Comparison of ENCODE assay signal across 21 cellular contexts in the genomic region with DNA sequence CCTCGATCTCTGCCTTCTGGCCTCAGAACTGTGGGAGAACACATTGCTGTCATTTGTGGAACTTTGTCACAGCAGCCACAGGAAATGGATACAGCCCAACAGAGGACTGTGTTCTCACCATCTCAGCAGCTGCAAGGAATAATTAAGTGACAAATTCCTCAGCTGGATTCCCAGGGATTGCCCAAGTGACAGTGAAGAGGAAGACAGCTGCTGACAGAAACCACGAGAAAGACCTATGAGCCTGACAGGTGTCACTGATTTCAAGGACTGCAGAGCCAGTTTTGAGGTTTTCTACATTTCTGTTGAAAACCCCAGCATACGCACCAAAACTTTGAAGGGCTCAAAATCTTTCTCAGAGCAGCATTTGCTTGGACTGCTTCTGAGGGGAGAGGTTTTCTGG.
"Had no signal": no experiment of that assay in that cellular context is flagged by ENCODE, and none has a peak within 500 bp of the region (broad histone marks: within the 10 kb centered on the region; RNA-seq: fewer than 3 reads in every experiment).

No MANE protein-coding gene starts in this region.

- ATAC-seq: activated T-cell treated with anti-CD3 and anti-CD28 coated beads, Interleukin-2, amount 50 U/mL, for 4 hours; left ventricle myocardium superior; naive thymus-derived CD4-positive, alpha-beta T cell; pancreas; sciatic nerve; stimulated activated memory B cell treated with anti-CD40 and anti-IgM and Interleukin-4, amounts not matched to agents 10 μg/mL and 1 μg/mL and 100 μg/mL, for 72 hours; T-cell had no signal

- H3K27me3 ChIP-seq: dorsolateral prefrontal cortex, pancreas, testis, upper lobe of left lung had no signal

- DNase-seq: activated CD4-positive, alpha-beta memory T cell treated with anti-CD3 and anti-CD28 coated beads, Interleukin-2, amount 10 ng/mL, durations not matched to agents 7 days and 5 days; activated CD4-positive, alpha-beta T cell treated with anti-CD3 and anti-CD28 coated beads for 48 hours; activated CD4-positive, CD25-positive, alpha-beta regulatory T cell; activated naive CD4-positive, alpha-beta T cell treated with anti-CD3 and anti-CD28 coated beads for 36 hours; activated T-cell treated with anti-CD3 and anti-CD28 coated beads, Interleukin-2, amount 50 U/mL, for 4 hours; anterior cingulate cortex; central memory CD4-positive, alpha-beta T cell; dorsolateral prefrontal cortex; foreskin fibroblast; glutamatergic neuron; kidney glomerular epithelial cell; left ventricle myocardium superior; pancreas; stimulated activated CD4-positive, alpha-beta T cell treated with anti-CD3 and anti-CD28 coated beads, Interleukin-4, amount 100 ng/mL, for 4 hours; T-cell; testis; upper lobe of left lung had no signal

- H3K4me3 ChIP-seq: dorsolateral prefrontal cortex, pancreas, testis, upper lobe of left lung had no signal

- H3K4me1 ChIP-seq: pancreas, testis, upper lobe of left lung had no signal

- H3K36me3 ChIP-seq: pancreas, upper lobe of left lung had no signal

- H3K9me3 ChIP-seq: pancreas, testis, upper lobe of left lung had no signal

- H3K27ac ChIP-seq: dorsolateral prefrontal cortex, epithelial cell of prostate, pancreas, testis, upper lobe of left lung had no signal
